In the genomic region with DNA sequence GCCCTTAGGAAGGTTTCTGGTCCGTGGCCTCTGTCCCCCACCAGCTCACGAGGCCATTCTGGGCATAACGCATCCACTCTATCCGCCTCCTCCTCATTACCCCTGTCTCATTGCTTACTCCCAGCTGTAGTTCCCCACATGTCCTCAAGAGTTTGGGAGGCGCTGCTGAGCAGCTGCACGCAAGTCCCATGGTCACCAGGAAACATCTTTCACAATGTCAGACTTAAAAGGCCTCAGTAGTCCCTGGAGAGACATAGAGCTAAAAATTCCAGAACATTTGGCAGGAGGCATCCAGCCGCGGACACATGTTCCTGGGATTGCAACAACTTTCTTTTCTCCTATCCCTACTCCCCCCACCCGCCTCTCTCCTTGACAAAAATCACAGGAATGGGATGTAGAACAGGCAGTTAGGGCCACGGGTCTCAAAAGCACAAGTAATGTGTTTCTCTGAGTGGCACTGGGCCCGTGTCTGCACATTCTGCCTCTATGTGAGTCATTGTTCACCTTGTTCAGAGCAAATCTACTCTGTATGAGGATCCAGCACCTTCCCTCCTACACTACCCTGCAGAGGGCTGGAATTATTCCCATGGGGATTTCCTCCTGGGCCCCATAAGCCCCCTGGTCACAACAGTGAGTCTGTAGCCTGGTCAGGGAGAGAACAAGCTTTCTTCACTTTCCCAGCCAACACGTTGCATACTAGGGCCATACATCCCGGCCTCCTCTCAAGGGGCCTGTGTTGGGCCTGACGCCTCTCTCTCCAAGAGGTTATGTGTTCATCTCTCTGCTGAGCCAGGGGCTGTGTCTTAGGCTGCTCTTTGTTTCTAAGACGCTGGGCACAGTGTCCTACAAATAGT, we compare ENCODE assay signal across 2 cellular contexts.
TF ChIP-seq lines count a peak whose summit lies in the region.

No MANE protein-coding gene starts in this region.

TF ChIP-seq in WTC11, 78 proteins besides CTCF, POLR2A, EP300 and RAD21:
- TF ChIP-seq, protein P1, sequence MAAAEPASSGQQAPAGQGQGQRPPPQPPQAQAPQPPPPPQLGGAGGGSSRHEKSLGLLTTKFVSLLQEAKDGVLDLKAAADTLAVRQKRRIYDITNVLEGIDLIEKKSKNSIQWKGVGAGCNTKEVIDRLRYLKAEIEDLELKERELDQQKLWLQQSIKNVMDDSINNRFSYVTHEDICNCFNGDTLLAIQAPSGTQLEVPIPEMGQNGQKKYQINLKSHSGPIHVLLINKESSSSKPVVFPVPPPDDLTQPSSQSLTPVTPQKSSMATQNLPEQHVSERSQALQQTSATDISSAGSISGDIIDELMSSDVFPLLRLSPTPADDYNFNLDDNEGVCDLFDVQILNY (CRISPR knock-in tag; IDR thresholded peaks at IDR 0.05), result no peak
- no peak for TF ChIP-seq CBFB (CRISPR knock-in tag; IDR thresholded peaks at IDR 0.05; ENCODE audit: low read depth)
- no peak for TF ChIP-seq NFATC4 (CRISPR knock-in tag; IDR thresholded peaks at IDR 0.05)

TF ChIP-seq in HepG2, 621 proteins besides CTCF, POLR2A, EP300 and RAD21 (continued from another document and continues in another):
- TF ChIP-seq, protein P2, sequence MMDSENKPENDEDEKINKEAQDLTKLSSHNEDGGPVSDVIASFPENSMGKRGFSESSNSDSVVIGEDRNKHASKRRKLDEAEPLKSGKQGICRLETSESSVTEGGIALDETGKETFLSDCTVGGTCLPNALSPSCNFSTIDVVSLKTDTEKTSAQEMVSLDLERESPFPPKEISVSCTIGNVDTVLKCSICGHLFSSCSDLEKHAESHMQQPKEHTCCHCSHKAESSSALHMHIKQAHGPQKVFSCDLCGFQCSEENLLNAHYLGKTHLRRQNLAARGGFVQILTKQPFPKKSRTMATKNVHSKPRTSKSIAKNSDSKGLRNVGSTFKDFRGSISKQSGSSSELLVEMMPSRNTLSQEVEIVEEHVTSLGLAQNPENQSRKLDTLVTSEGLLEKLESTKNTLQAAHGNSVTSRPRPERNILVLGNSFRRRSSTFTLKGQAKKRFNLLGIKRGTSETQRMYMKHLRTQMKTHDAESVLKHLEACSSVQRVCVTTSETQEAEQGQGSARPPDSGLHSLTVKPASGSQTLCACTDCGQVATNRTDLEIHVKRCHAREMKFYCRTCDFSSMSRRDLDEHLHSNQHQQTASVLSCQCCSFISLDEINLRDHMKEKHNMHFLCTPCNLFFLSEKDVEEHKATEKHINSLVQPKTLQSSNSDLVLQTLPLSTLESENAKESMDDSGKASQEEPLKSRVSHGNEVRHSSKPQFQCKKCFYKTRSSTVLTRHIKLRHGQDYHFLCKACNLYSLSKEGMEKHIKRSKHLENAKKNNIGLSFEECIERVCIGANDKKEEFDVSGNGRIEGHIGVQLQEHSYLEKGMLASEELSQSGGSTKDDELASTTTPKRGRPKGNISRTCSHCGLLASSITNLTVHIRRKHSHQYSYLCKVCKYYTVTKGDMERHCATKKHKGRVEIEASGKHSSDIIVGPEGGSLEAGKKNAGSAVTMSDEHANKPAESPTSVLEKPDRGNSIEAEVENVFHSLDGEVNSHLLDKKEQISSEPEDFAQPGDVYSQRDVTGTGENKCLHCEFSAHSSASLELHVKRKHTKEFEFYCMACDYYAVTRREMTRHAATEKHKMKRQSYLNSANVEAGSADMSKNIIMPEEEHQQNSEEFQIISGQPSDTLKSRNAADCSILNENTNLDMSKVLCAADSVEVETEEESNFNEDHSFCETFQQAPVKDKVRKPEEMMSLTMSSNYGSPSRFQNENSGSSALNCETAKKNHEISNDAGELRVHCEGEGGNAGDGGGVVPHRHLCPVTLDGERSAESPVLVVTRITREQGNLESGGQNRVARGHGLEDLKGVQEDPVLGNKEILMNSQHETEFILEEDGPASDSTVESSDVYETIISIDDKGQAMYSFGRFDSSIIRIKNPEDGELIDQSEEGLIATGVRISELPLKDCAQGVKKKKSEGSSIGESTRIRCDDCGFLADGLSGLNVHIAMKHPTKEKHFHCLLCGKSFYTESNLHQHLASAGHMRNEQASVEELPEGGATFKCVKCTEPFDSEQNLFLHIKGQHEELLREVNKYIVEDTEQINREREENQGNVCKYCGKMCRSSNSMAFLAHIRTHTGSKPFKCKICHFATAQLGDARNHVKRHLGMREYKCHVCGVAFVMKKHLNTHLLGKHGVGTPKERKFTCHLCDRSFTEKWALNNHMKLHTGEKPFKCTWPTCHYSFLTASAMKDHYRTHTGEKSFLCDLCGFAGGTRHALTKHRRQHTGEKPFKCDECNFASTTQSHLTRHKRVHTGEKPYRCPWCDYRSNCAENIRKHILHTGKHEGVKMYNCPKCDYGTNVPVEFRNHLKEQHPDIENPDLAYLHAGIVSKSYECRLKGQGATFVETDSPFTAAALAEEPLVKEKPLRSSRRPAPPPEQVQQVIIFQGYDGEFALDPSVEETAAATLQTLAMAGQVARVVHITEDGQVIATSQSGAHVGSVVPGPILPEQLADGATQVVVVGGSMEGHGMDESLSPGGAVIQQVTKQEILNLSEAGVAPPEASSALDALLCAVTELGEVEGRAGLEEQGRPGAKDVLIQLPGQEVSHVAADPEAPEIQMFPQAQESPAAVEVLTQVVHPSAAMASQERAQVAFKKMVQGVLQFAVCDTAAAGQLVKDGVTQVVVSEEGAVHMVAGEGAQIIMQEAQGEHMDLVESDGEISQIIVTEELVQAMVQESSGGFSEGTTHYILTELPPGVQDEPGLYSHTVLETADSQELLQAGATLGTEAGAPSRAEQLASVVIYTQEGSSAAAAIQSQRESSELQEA (CRISPR knock-in tag; IDR thresholded peaks at IDR 0.05; ENCODE audit: not compliant biosample characterization), result no peak
- no peak for TF ChIP-seq KAT7 (CRISPR knock-in tag; IDR thresholded peaks at IDR 0.05; ENCODE audit: borderline replicate concordance)
- no peak for TF ChIP-seq RCOR2 (CRISPR knock-in tag; IDR thresholded peaks at IDR 0.05)
- TF ChIP-seq, protein P3, sequence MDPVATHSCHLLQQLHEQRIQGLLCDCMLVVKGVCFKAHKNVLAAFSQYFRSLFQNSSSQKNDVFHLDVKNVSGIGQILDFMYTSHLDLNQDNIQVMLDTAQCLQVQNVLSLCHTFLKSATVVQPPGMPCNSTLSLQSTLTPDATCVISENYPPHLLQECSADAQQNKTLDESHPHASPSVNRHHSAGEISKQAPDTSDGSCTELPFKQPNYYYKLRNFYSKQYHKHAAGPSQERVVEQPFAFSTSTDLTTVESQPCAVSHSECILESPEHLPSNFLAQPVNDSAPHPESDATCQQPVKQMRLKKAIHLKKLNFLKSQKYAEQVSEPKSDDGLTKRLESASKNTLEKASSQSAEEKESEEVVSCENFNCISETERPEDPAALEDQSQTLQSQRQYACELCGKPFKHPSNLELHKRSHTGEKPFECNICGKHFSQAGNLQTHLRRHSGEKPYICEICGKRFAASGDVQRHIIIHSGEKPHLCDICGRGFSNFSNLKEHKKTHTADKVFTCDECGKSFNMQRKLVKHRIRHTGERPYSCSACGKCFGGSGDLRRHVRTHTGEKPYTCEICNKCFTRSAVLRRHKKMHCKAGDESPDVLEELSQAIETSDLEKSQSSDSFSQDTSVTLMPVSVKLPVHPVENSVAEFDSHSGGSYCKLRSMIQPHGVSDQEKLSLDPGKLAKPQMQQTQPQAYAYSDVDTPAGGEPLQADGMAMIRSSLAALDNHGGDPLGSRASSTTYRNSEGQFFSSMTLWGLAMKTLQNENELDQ (CRISPR knock-in tag; IDR thresholded peaks at IDR 0.05; ENCODE audit: borderline replicate concordance), result no peak
- no peak for TF ChIP-seq RFX3 (CRISPR knock-in tag; IDR thresholded peaks at IDR 0.05)
- no peak for TF ChIP-seq ZNF101 (CRISPR knock-in tag; IDR thresholded peaks at IDR 0.05; ENCODE audit: borderline replicate concordance, low read depth)
- TF ChIP-seq CEBPB (IDR thresholded peaks at IDR 0.05; ENCODE audit: borderline replicate concordance, low read depth, low read length), result 0 out of 2 replicates have a peak, but pooled peaks have one; percentile 27
- TF ChIP-seq BRD4 (CRISPR knock-in tag; IDR thresholded peaks at IDR 0.05), result no peak
- TF ChIP-seq, protein P4, sequence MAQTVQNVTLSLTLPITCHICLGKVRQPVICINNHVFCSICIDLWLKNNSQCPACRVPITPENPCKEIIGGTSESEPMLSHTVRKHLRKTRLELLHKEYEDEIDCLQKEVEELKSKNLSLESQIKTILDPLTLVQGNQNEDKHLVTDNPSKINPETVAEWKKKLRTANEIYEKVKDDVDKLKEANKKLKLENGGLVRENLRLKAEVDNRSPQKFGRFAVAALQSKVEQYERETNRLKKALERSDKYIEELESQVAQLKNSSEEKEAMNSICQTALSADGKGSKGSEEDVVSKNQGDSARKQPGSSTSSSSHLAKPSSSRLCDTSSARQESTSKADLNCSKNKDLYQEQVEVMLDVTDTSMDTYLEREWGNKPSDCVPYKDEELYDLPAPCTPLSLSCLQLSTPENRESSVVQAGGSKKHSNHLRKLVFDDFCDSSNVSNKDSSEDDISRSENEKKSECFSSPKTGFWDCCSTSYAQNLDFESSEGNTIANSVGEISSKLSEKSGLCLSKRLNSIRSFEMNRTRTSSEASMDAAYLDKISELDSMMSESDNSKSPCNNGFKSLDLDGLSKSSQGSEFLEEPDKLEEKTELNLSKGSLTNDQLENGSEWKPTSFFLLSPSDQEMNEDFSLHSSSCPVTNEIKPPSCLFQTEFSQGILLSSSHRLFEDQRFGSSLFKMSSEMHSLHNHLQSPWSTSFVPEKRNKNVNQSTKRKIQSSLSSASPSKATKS (CRISPR knock-in tag; IDR thresholded peaks at IDR 0.05), result no peak
- TF ChIP-seq RFX5 (IDR thresholded peaks at IDR 0.05; ENCODE audit: low read depth, low read length), result 0 out of 2 replicates have a peak, but pooled peaks have one; percentile 24
- no peak for TF ChIP-seq RARG (CRISPR knock-in tag; IDR thresholded peaks at IDR 0.05; ENCODE audit: low read depth)
- no peak for TF ChIP-seq ZNF138 (CRISPR knock-in tag; IDR thresholded peaks at IDR 0.05; ENCODE audit: low read depth)
- TF ChIP-seq, protein P5, sequence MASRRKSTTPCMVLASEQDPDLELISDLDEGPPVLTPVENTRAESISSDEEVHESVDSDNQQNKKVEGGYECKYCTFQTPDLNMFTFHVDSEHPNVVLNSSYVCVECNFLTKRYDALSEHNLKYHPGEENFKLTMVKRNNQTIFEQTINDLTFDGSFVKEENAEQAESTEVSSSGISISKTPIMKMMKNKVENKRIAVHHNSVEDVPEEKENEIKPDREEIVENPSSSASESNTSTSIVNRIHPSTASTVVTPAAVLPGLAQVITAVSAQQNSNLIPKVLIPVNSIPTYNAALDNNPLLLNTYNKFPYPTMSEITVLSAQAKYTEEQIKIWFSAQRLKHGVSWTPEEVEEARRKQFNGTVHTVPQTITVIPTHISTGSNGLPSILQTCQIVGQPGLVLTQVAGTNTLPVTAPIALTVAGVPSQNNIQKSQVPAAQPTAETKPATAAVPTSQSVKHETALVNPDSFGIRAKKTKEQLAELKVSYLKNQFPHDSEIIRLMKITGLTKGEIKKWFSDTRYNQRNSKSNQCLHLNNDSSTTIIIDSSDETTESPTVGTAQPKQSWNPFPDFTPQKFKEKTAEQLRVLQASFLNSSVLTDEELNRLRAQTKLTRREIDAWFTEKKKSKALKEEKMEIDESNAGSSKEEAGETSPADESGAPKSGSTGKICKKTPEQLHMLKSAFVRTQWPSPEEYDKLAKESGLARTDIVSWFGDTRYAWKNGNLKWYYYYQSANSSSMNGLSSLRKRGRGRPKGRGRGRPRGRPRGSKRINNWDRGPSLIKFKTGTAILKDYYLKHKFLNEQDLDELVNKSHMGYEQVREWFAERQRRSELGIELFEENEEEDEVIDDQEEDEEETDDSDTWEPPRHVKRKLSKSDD (CRISPR knock-in tag; IDR thresholded peaks at IDR 0.05; ENCODE audit: low read depth), result no peak
- TF ChIP-seq ZNF501 (CRISPR knock-in tag; IDR thresholded peaks at IDR 0.05), result no peak
- no peak for TF ChIP-seq ZNF703 (CRISPR knock-in tag; IDR thresholded peaks at IDR 0.05; ENCODE audit: borderline replicate concordance)
- TF ChIP-seq ZNF749 (CRISPR knock-in tag; IDR thresholded peaks at IDR 0.05; ENCODE audit: borderline replicate concordance), result no peak
- TF ChIP-seq ZIK1 (CRISPR knock-in tag; IDR thresholded peaks at IDR 0.05; ENCODE audit: borderline replicate concordance, low read depth), result no peak
- TF ChIP-seq, protein P6, sequence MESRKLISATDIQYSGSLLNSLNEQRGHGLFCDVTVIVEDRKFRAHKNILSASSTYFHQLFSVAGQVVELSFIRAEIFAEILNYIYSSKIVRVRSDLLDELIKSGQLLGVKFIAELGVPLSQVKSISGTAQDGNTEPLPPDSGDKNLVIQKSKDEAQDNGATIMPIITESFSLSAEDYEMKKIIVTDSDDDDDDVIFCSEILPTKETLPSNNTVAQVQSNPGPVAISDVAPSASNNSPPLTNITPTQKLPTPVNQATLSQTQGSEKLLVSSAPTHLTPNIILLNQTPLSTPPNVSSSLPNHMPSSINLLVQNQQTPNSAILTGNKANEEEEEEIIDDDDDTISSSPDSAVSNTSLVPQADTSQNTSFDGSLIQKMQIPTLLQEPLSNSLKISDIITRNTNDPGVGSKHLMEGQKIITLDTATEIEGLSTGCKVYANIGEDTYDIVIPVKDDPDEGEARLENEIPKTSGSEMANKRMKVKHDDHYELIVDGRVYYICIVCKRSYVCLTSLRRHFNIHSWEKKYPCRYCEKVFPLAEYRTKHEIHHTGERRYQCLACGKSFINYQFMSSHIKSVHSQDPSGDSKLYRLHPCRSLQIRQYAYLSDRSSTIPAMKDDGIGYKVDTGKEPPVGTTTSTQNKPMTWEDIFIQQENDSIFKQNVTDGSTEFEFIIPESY (CRISPR knock-in tag; IDR thresholded peaks at IDR 0.05), result peak; percentile 18; the same call in 1 of the 2 replicates
- TF ChIP-seq ZNF629 (CRISPR knock-in tag; conservative IDR thresholded peaks at IDR 0.05), result no peak
- TF ChIP-seq, protein P7, sequence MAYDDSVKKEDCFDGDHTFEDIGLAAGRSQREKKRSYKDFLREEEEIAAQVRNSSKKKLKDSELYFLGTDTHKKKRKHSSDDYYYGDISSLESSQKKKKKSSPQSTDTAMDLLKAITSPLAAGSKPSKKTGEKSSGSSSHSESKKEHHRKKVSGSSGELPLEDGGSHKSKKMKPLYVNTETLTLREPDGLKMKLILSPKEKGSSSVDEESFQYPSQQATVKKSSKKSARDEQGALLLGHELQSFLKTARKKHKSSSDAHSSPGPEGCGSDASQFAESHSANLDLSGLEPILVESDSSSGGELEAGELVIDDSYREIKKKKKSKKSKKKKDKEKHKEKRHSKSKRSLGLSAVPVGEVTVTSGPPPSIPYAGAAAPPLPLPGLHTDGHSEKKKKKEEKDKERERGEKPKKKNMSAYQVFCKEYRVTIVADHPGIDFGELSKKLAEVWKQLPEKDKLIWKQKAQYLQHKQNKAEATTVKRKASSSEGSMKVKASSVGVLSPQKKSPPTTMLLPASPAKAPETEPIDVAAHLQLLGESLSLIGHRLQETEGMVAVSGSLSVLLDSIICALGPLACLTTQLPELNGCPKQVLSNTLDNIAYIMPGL (CRISPR knock-in tag; IDR thresholded peaks at IDR 0.05; ENCODE audit: borderline replicate concordance in 1 of 2, low read depth in 1 of 2), result peak in 1 of 2 experiments; percentile 26; a peak in 1 of 4 replicates
- no peak for TF ChIP-seq NFIC (IDR thresholded peaks at IDR 0.05; ENCODE audit: low read length)
- TF ChIP-seq ZMYM2 (CRISPR knock-in tag; IDR thresholded peaks at IDR 0.05), result no peak
- no peak for TF ChIP-seq PHB2 (IDR thresholded peaks at IDR 0.05; ENCODE audit: partially characterized antibody)
- TF ChIP-seq, protein P8, sequence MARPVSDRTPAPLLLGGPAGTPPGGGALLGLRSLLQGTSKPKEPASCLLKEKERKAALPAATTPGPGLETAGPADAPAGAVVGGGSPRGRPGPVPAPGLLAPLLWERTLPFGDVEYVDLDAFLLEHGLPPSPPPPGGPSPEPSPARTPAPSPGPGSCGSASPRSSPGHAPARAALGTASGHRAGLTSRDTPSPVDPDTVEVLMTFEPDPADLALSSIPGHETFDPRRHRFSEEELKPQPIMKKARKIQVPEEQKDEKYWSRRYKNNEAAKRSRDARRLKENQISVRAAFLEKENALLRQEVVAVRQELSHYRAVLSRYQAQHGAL (CRISPR knock-in tag; IDR thresholded peaks at IDR 0.05; ENCODE audit: not compliant biosample characterization), result no peak
